In the genomic region with DNA sequence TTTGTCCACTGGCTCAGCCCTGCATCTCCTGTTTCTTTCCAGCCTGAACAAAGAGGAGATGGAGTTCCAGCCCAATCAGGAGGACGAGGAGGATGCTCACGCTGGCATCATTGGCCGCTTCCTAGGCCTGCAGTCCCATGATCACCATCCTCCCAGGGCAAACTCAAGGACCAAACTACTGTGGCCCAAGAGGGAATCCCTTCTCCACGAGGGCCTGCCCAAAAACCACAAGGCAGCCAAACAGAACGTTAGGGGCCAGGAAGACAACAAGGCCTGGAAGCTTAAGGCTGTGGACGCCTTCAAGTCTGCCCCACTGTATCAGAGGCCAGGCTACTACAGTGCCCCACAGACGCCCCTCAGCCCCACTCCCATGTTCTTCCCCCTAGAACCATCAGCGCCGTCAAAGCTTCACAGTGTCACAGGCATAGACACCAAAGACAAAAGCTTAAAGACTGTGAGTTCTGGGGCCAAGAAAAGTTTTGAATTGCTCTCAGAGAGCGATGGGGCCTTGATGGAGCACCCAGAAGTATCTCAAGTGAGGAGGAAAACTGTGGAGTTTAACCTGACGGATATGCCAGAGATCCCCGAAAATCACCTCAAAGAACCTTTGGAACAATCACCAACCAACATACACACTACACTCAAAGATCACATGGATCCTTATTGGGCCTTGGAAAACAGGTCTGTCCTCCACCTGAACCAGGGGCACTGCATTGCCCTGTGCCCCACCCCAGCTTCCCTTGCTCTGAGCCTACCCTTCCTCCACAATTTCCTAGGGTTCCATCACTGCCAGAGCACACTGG, we compare ENCODE assay signal across 6 cellular contexts. TPM values are rescaled to one million over a fixed set of nuclear protein-coding genes. Genes with fewer than 3 reads are reported as not detected.
DNase-seq lines count a peak whose midpoint lies in the region; ATAC-seq and TF ChIP-seq lines count a peak whose summit lies in the region.

No MANE protein-coding gene starts in this region.

- no peaks in the 10 kb centered on the region for H3K9me3 ChIP-seq in effector memory CD4-positive, alpha-beta T cell (ENCODE audit: control insufficient read depth, low read length)
- H3K9me3 ChIP-seq in MM.1S (replicated peaks; ENCODE audit: insufficient read depth, low read length), result no peaks in the 10 kb centered on the region

- no peak overlapping the region for H3K27ac ChIP-seq in effector memory CD4-positive, alpha-beta T cell (ENCODE audit: insufficient read depth, low read length, poor library complexity, severe bottlenecking)
- H3K27ac ChIP-seq in MM.1S (ENCODE audit: low read length), result no peak overlapping the region

- H3K4me1 ChIP-seq in effector memory CD4-positive, alpha-beta T cell (ENCODE audit: control insufficient read depth, insufficient read depth, low read length, poor library complexity, severe bottlenecking), result no peaks in the 10 kb centered on the region
- peaks cover 24% of the 10 kb centered on the region for H3K4me1 ChIP-seq in MM.1S (ENCODE audit: low read length)

- no peaks in the 10 kb centered on the region for H3F3A ChIP-seq in MM.1S (ENCODE audit: insufficient read depth, low read length)

- H3K9me2 ChIP-seq in MM.1S (replicated peaks; ENCODE audit: insufficient read depth, low read length), result no peaks in the 10 kb centered on the region

- no peak overlapping the region for H3K4me2 ChIP-seq in MM.1S (ENCODE audit: low read depth, low read length)

- H3K36me3 Mint-ChIP-seq in Calu3 (ENCODE audit: insufficient read depth, unreplicated experiment), result peaks cover 76% of the 10 kb centered on the region
- peaks cover 70% of the 10 kb centered on the region for H3K36me3 Mint-ChIP-seq in brain
- H3K36me3 Mint-ChIP-seq in nephron (ENCODE audit: low read depth), result peaks cover 65% of the 10 kb centered on the region

- peaks cover 14% of the 10 kb centered on the region for H3K36me3 ChIP-seq in effector memory CD4-positive, alpha-beta T cell (ENCODE audit: control insufficient read depth, insufficient read depth, low read length)
- H3K36me3 ChIP-seq in MM.1S (replicated peaks; ENCODE audit: insufficient read depth, low read length), result no peaks in the 10 kb centered on the region; the same call in 1 of the 2 replicates

- H3K79me2 ChIP-seq in MM.1S (ENCODE audit: low read length), result peaks cover 18% of the 10 kb centered on the region

- no peak overlapping the region for H2AFZ ChIP-seq in MM.1S (ENCODE audit: low read length)

- no peaks in the 10 kb centered on the region for H4K20me1 ChIP-seq in MM.1S (ENCODE audit: insufficient read depth, low read length)

- H3K9me3 Mint-ChIP-seq in Calu3 (ENCODE audit: low read depth, unreplicated experiment) (no peaks in the 10 kb centered on the region), brain (peaks cover 0 to 8% (median 0%) of the 10 kb centered on the region in 5 experiments), nephron (no peaks in the 10 kb centered on the region)

- CTCF ChIA-PET in Calu3 (lab: Charles Lee), result interaction anchor here (1.1 kb wide), 1 partner anchor 120 kb away, joined by 3 read pairs; no protein-coding TSS in a partner anchor

- no TSS peak for BruUV-seq in Calu3 (replicated peaks; lab: Mats Ljungman, UMichigan)

- intact Hi-C loops in Calu3 (cut with micrococcal nuclease; ENCODE audit: unreplicated experiment), result no loop called here

- H3K27ac Mint-ChIP-seq in Calu3 (ENCODE audit: unreplicated experiment) (peak overlapping the region; percentile 89), brain (peak overlapping the region; percentile 9 to 100 (median 82)), nephron (no peak overlapping the region)

- peaks cover 53% of the 10 kb centered on the region for H3K4me1 Mint-ChIP-seq in Calu3 (ENCODE audit: low read depth, unreplicated experiment)
- peaks cover 47% of the 10 kb centered on the region for H3K4me1 Mint-ChIP-seq in brain
- peaks cover 25% of the 10 kb centered on the region for H3K4me1 Mint-ChIP-seq in nephron

- no peak for DNase-seq in Calu3
- DNase-seq in effector memory CD4-positive, alpha-beta T cell, result no peak
- DNase-seq in MM.1S, result no peak

- TF ChIP-seq CTCF in Calu3 (IDR thresholded peaks at IDR 0.05; ENCODE audit: unreplicated experiment) (no peak), brain (conservative IDR thresholded peaks at IDR 0.05) (no peak), nephron (IDR thresholded peaks at IDR 0.05; ENCODE audit: unreplicated experiment in 3 of 3) (no peak), MM.1S (IDR thresholded peaks at IDR 0.05; ENCODE audit: low read length) (no peak)

- H3K9ac ChIP-seq in MM.1S (ENCODE audit: low read length), result no peak overlapping the region

- ATAC-seq in HG02759 (IDR thresholded peaks at IDR 0.05; ENCODE audit: unreplicated experiment), result no peak

- H3K27me3 ChIP-seq in effector memory CD4-positive, alpha-beta T cell (replicated peaks; ENCODE audit: control insufficient read depth, insufficient read depth, low read length, poor library complexity, severe bottlenecking), result no peaks in the 10 kb centered on the region
- no peaks in the 10 kb centered on the region; the same call in 1 of the 2 replicates for H3K27me3 ChIP-seq in MM.1S (replicated peaks; ENCODE audit: insufficient read depth, low read length)

- H3K4me3 ChIP-seq in effector memory CD4-positive, alpha-beta T cell (ENCODE audit: insufficient read depth, low read depth, low read length, poor library complexity, severe bottlenecking), result no peak overlapping the region
- no peak overlapping the region for H3K4me3 ChIP-seq in MM.1S (ENCODE audit: low read length)

- H3K4me3 Mint-ChIP-seq in Calu3 (ENCODE audit: low read depth, unreplicated experiment) (peak overlapping the region; percentile 86), brain (peak overlapping the region in 3 of 5 experiments; percentile 16 to 99 (median 44)), nephron (peak overlapping the region in 2 of 3 experiments; percentile 33 to 50)

- H3K27me3 Mint-ChIP-seq in Calu3 (ENCODE audit: unreplicated experiment), result no peaks in the 10 kb centered on the region
- peaks cover 7% of the 10 kb centered on the region for H3K27me3 Mint-ChIP-seq in brain
- H3K27me3 Mint-ChIP-seq in nephron (ENCODE audit: low read depth), result no peaks in the 10 kb centered on the region

RNA-seq across cellular contexts. Expression of a gene that starts 5.0 kb away (rescaled TPM):
- total RNA-seq in Calu3 (2022), result 1,555 and 1,627 TPM in 2 replicates
- polyA plus RNA-seq in brain (ENCODE audit: insufficient read depth, low read depth, low replicate concordance), result 7,408 TPM

RNA-seq across cellular contexts. Expression of a gene that starts 12.3 kb away (rescaled TPM):
- total RNA-seq in Calu3 (2022), result 0.78 and 1.1 TPM in 2 replicates
- 12.1 TPM for polyA plus RNA-seq in brain (ENCODE audit: insufficient read depth, low read depth, low replicate concordance)

RNA-seq across cellular contexts. Expression of a gene that starts 45.0 kb away (rescaled TPM):
- total RNA-seq in Calu3 (2022), result 0.76 and 2.4 TPM in 2 replicates
- polyA plus RNA-seq in brain (ENCODE audit: insufficient read depth, low read depth, low replicate concordance), result 5.9 TPM

Comparison
In these comparisons a context has a peak if more than half of its experiments do, and no peak if none do; other contexts are left out.
1. H3K27ac Mint-ChIP-seq: peak in Calu3 (single experiment) and brain (5 of 5); none in nephron (0 of 3).
2. Peak in every context shown above with its lines, with median percentiles within 50 percentile points of each other: H3K4me3 Mint-ChIP-seq.